In the genomic region with DNA sequence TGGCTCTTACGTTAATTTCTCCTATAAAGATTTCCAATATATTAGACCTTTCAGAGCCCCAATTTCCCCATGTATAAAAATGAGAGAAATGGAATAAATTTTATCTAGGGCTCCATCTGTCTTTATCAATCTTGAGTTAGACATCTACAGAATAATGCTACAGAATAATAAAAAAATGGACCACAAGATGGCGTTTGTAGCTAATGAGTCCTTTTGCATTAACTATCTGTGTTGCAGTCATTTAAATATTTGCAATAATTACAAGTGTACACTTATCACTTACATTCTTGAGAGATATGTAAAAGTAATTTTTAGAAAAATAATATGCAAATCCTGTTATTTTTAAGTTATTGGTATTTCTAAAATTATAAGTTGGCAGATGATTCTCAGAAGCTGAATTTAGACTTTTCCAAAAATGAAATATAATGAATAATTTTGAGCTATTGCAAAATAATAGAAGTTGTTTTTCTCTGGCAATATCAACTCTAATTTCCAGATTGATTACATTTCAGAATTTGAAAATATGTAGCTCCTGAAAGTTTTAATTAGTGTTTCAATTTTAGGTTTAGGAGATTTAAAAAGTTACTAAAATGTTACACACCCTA, we compare ENCODE assay signal across 8 cellular contexts.
DNase-seq lines count a peak whose midpoint lies in the region; ATAC-seq and TF ChIP-seq lines count a peak whose summit lies in the region.

No MANE protein-coding gene starts in this region.

- ATAC-seq in heart right ventricle: no peak
- no peak for ATAC-seq in HG02973 (IDR thresholded peaks at IDR 0.05; ENCODE audit: unreplicated experiment)
- no peak for ATAC-seq in HG03045 (IDR thresholded peaks at IDR 0.05; ENCODE audit: unreplicated experiment)
- no peak for ATAC-seq in left colon

- DNase-seq in heart right ventricle (no peak), cardiac septum (ENCODE audit: low spot score) (no peak), NCI-H1092 treated with DMSO at 0.1 percent for 48 hours (lab: John Stamatoyannopoulos, UW) (peak; percentile 8), dorsolateral prefrontal cortex (no peak), superior temporal gyrus (ENCODE audit: extremely low spot score) (peak; percentile 80), left colon (no peak)

- no peak overlapping the region for H3K4me3 ChIP-seq in heart right ventricle
- no peak overlapping the region for H3K4me3 ChIP-seq in dorsolateral prefrontal cortex

- no peaks in the 10 kb centered on the region for H3K9me3 ChIP-seq in heart right ventricle

- H3K36me3 ChIP-seq in heart right ventricle: no peaks in the 10 kb centered on the region

- H3K27ac ChIP-seq in heart right ventricle (no peak overlapping the region), dorsolateral prefrontal cortex (no peak overlapping the region)

- H3K27me3 ChIP-seq in heart right ventricle (no peaks in the 10 kb centered on the region), dorsolateral prefrontal cortex (no peaks in the 10 kb centered on the region)

- intact Hi-C loops in heart right ventricle (cut with DNase I): loop anchor here in 1 of 10 donors (10.0 kb wide), 1 partner anchor 84 kb away; the partner anchor contains the start of gene SNX7
- intact Hi-C loops in cardiac septum (cut with DNase I): no loop called here
- intact Hi-C loops in dorsolateral prefrontal cortex (cut with DNase I): no loop called here
- intact Hi-C loops in left colon (cut with DNase I, micrococcal nuclease): no loop called here

- WGBS in heart right ventricle, 2 donors: 55 to 58% methylated on average over 2 of the region's 2 CpGs

- TF ChIP-seq CTCF in heart right ventricle (IDR thresholded peaks at IDR 0.05): peak in 7 of 9 donors; percentile 34 to 56 (median 44)
- peak; percentile 41 to 77 (median 59) for TF ChIP-seq CTCF in dorsolateral prefrontal cortex (IDR thresholded peaks at IDR 0.05 in 54 of 56, conservative IDR thresholded peaks at IDR 0.05 in 2 of 56; ENCODE audit: low read depth in 1 of 56, partially characterized antibody in 56 of 56)

- H3K4me1 ChIP-seq in heart right ventricle: no peaks in the 10 kb centered on the region

Comparison
In these comparisons a context has a peak if more than half of its experiments do, and no peak if none do; other contexts are left out.
1. DNase-seq: peak in NCI-H1092 treated with DMSO at 0.1 percent for 48 hours (single experiment) and superior temporal gyrus (single experiment); none in heart right ventricle (0 of 2), cardiac septum (single experiment), dorsolateral prefrontal cortex (0 of 10) and left colon (0 of 2).